In genomic region chr19:8513687-8514504, GRCh38 we compare ENCODE assay signal across 8 cellular contexts. TPM values are rescaled to one million over a fixed set of nuclear protein-coding genes. Genes with fewer than 3 reads are reported as not detected.
DNase-seq lines count a peak whose midpoint lies in the region; ATAC-seq and TF ChIP-seq lines count a peak whose summit lies in the region.

ZNF414 (minus strand) TSS chr19:8514167; CDS start chr19:8514046, 121 bp downstream.

- H3K36me3 ChIP-seq in GM23338 (ENCODE audit: insufficient read depth) (no peaks in the 10 kb centered on the region), esophagus squamous epithelium (peaks cover 0 to 19% (median 0%) of the 10 kb centered on the region in 3 donors)

- peaks cover 9% of the 10 kb centered on the region for H3K4me1 ChIP-seq in GM23338 (ENCODE audit: insufficient read depth)
- peaks cover 19 to 56% (median 23%) of the 10 kb centered on the region in 3 donors for H3K4me1 ChIP-seq in esophagus squamous epithelium

- peaks cover 23% of the 10 kb centered on the region for H3F3A ChIP-seq in GM23338 (replicated peaks; ENCODE audit: low read depth)

- TF ChIP-seq CTCF in GM23338 (conservative IDR thresholded peaks at IDR 0.05; ENCODE audit: low read depth in 2 of 2), result no peak
- peak in 1 of 6 experiments; percentile 21 for TF ChIP-seq CTCF in esophagus squamous epithelium (IDR thresholded peaks at IDR 0.05)

- H4K20me1 ChIP-seq in GM23338 (replicated peaks; ENCODE audit: insufficient read depth), result no peaks in the 10 kb centered on the region

- peak; percentile 86 for ATAC-seq in GM23338

- DNase-seq in Daoy (ENCODE audit: low read depth) (peak; percentile 97), GM23338 (ENCODE audit: low spot score) (peak; percentile 100), LHCN-M2 (ENCODE audit: low read depth) (peak; percentile 97), RPMI7951 (ENCODE audit: low read depth) (peak; percentile 98), activated T-helper 1 cell treated with Interleukin-2 at 50 U/mL for 16 hours (ENCODE audit: low read depth) (peak; percentile 92), esophagus squamous epithelium (lab: John Stamatoyannopoulos, UW) (peak; percentile 82), myocyte (ENCODE audit: low read depth) (peak; percentile 96)
- DNase-seq in stimulated activated CD8-positive, alpha-beta memory T cell treated with anti-CD3 and anti-CD28 coated beads, Interleukin-7, amount 100 ng/mL, for 4 hours (ENCODE audit: low read depth in 2 of 2), result peak; percentile 91 to 94

- H3K27me3 ChIP-seq in GM23338 (ENCODE audit: insufficient read depth) (no peaks in the 10 kb centered on the region), esophagus squamous epithelium (no peaks in the 10 kb centered on the region)

- H3K27ac Mint-ChIP-seq in GM23338, result peak within 1 kb of the TSS; percentile 98

- H3K79me2 ChIP-seq in GM23338 (replicated peaks; ENCODE audit: insufficient read depth), result no peaks in the 10 kb centered on the region

- TF ChIP-seq POLR2A in esophagus squamous epithelium (IDR thresholded peaks at IDR 0.05), result peak in 3 of 4 donors; percentile 38 to 87 (median 77)

- H3K9me3 ChIP-seq in esophagus squamous epithelium, result no peaks in the 10 kb centered on the region

- peak within 1 kb of the TSS; percentile 89 for H3K4me2 ChIP-seq in GM23338

- H2AFZ ChIP-seq in GM23338, result no peak within 1 kb of the TSS

- intact Hi-C loops in esophagus squamous epithelium (cut with DNase I), result no loop called here

- H3K9me2 ChIP-seq in GM23338 (ENCODE audit: insufficient read depth), result no peaks in the 10 kb centered on the region

- H3K4me3 Mint-ChIP-seq in GM23338, result peak within 1 kb of the TSS; percentile 93

- H3K36me3 Mint-ChIP-seq in GM23338 (ENCODE audit: low read depth), result peaks cover 10% of the 10 kb centered on the region; the same call in 2 of the 3 replicates

- peaks cover 13% of the 10 kb centered on the region for H3K4me1 Mint-ChIP-seq in GM23338

- WGBS in esophagus squamous epithelium, 2 donors, result 0 to 3% methylated on average over 22 to 23 of the region's 70 CpGs

- H3K9me3 Mint-ChIP-seq in GM23338, result no peaks in the 10 kb centered on the region

- peaks cover 24% of the 10 kb centered on the region for H3K27me3 Mint-ChIP-seq in GM23338 (ENCODE audit: insufficient read depth, low read depth, poor library complexity)

- H3K4me3 ChIP-seq in GM23338 (peak within 1 kb of the TSS; percentile 78), esophagus squamous epithelium (peak within 1 kb of the TSS; percentile 56 to 88 (median 76))

- H3K27ac ChIP-seq in GM23338 (ENCODE audit: low read depth), result peak within 1 kb of the TSS; percentile 99
- H3K27ac ChIP-seq in esophagus squamous epithelium, result peak within 1 kb of the TSS; percentile 95 to 100 (median 98)

TF ChIP-seq in GM23338, 12 proteins besides CTCF, POLR2A, EP300 and RAD21 (continues in another document):
- 0 out of 2 replicates have a peak, but pooled peaks have one; percentile 6 for TF ChIP-seq ETS1 (IDR thresholded peaks at IDR 0.05)
- TF ChIP-seq NANOG (IDR thresholded peaks at IDR 0.05; ENCODE audit: borderline replicate concordance), result no peak
- no peak for TF ChIP-seq EZH2phosphoT487 (IDR thresholded peaks at IDR 0.05; ENCODE audit: unreplicated experiment)
- no peak for TF ChIP-seq ZNF331 (CRISPR knock-in tag; IDR thresholded peaks at IDR 0.05; ENCODE audit: low read depth)
- no peak for TF ChIP-seq ZNF462 (CRISPR knock-in tag; IDR thresholded peaks at IDR 0.05)
- no peak for TF ChIP-seq STAT1 (IDR thresholded peaks at IDR 0.05; ENCODE audit: unreplicated experiment)
- no peak for TF ChIP-seq EZH2 (IDR thresholded peaks at IDR 0.05; ENCODE audit: low read depth, unreplicated experiment)
- peak; percentile 91 for TF ChIP-seq POLR2AphosphoS5 (IDR thresholded peaks at IDR 0.05; ENCODE audit: low read depth)
- TF ChIP-seq CREB1 (CRISPR knock-in tag; IDR thresholded peaks at IDR 0.05; ENCODE audit: low read depth), result peak; percentile 64
- TF ChIP-seq ZNF114 (CRISPR knock-in tag; IDR thresholded peaks at IDR 0.05), result no peak
- no peak for TF ChIP-seq JUNB (IDR thresholded peaks at IDR 0.05; ENCODE audit: unreplicated experiment)

RNA-seq across cellular contexts. Expression of gene ZNF414, which starts in this region (rescaled TPM):
- total RNA-seq in Daoy (2014; rRNA removed; shearing (Covaris generic)), result 5.7 and 6.8 TPM in 2 replicates
- 29.2 and 45.0 TPM in 2 replicates for total RNA-seq in GM23338 (2014; rRNA removed; shearing (Covaris generic))
- 27.4 and 31.6 TPM in 2 replicates for polyA plus RNA-seq in GM23338 (2016; fragmentation: Nextera tagmentation; extraction: Ambion mirVana)
- total RNA-seq in LHCN-M2 (2014; rRNA removed), result 9.1 and 9.2 TPM in 2 replicates
- polyA plus RNA-seq in LHCN-M2 (2012), result 31.8 TPM
- total RNA-seq in RPMI7951 (2014; rRNA removed; shearing (Covaris generic)), result 2.1 and 5.9 TPM in 2 replicates
- 10 to 100 TPM in 3 of 4 donors, 1 to 10 TPM in 1; 4.0 to 29.9 (median 19.4) TPM for total RNA-seq in esophagus squamous epithelium
- total RNA-seq in myocyte, result 5.4 and 6.1 TPM in 2 replicates
- 24.1 TPM for polyA plus RNA-seq in myocyte (2012)

Comparison
In these comparisons a context has a peak if more than half of its experiments do, and no peak if none do; other contexts are left out.
1. Peak in every context shown above with its lines: DNase-seq, ATAC-seq, H3K4me3 ChIP-seq and H3K27ac ChIP-seq.